1 cellular context compared by ENCODE assay signal in the genomic region with DNA sequence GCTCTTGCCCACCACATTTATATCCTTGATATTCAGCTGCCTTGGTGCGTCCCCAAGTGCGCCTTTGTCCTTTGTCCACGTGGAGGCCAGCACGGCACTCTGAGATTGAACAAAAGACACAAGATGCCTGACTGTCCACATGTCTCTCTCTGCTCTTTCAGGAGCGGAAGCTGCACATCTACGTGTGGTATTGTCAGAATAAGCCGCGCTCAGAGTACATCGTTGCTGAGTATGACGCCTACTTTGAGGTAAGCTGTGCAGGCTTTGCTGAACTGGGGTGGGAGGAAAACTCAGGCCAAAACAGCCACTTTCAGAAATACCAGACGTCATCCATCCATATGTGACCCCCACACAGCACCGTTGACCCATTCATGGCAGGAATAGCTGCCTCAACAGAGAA.
TF ChIP-seq lines count a peak whose summit lies in the region.

No MANE protein-coding gene starts in this region.

TF ChIP-seq in GM23338, 12 proteins besides CTCF, POLR2A, EP300 and RAD21 (continued from another document):
- TF ChIP-seq, protein P1, sequence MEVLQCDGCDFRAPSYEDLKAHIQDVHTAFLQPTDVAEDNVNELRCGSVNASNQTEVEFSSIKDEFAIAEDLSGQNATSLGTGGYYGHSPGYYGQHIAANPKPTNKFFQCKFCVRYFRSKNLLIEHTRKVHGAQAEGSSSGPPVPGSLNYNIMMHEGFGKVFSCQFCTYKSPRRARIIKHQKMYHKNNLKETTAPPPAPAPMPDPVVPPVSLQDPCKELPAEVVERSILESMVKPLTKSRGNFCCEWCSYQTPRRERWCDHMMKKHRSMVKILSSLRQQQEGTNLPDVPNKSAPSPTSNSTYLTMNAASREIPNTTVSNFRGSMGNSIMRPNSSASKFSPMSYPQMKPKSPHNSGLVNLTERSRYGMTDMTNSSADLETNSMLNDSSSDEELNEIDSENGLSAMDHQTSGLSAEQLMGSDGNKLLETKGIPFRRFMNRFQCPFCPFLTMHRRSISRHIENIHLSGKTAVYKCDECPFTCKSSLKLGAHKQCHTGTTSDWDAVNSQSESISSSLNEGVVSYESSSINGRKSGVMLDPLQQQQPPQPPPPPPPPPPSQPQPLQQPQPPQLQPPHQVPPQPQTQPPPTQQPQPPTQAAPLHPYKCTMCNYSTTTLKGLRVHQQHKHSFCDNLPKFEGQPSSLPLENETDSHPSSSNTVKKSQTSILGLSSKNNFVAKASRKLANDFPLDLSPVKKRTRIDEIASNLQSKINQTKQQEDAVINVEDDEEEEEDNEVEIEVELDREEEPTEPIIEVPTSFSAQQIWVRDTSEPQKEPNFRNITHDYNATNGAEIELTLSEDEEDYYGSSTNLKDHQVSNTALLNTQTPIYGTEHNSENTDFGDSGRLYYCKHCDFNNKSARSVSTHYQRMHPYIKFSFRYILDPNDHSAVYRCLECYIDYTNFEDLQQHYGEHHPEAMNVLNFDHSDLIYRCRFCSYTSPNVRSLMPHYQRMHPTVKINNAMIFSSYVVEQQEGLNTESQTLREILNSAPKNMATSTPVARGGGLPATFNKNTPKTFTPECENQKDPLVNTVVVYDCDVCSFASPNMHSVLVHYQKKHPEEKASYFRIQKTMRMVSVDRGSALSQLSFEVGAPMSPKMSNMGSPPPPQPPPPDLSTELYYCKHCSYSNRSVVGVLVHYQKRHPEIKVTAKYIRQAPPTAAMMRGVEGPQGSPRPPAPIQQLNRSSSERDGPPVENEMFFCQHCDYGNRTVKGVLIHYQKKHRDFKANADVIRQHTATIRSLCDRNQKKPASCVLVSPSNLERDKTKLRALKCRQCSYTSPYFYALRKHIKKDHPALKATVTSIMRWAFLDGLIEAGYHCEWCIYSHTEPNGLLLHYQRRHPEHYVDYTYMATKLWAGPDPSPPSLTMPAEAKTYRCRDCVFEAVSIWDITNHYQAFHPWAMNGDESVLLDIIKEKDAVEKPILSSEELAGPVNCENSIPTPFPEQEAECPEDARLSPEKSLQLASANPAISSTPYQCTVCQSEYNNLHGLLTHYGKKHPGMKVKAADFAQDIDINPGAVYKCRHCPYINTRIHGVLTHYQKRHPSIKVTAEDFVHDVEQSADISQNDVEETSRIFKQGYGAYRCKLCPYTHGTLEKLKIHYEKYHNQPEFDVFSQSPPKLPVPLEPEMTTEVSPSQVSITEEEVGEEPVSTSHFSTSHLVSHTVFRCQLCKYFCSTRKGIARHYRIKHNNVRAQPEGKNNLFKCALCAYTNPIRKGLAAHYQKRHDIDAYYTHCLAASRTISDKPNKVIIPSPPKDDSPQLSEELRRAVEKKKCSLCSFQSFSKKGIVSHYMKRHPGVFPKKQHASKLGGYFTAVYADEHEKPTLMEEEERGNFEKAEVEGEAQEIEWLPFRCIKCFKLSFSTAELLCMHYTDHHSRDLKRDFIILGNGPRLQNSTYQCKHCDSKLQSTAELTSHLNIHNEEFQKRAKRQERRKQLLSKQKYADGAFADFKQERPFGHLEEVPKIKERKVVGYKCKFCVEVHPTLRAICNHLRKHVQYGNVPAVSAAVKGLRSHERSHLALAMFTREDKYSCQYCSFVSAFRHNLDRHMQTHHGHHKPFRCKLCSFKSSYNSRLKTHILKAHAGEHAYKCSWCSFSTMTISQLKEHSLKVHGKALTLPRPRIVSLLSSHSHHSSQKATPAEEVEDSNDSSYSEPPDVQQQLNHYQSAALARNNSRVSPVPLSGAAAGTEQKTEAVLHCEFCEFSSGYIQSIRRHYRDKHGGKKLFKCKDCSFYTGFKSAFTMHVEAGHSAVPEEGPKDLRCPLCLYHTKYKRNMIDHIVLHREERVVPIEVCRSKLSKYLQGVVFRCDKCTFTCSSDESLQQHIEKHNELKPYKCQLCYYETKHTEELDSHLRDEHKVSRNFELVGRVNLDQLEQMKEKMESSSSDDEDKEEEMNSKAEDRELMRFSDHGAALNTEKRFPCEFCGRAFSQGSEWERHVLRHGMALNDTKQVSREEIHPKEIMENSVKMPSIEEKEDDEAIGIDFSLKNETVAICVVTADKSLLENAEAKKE (CRISPR knock-in tag; IDR thresholded peaks at IDR 0.05), result no peak
- no peak for TF ChIP-seq ZNF331 (CRISPR knock-in tag; IDR thresholded peaks at IDR 0.05; ENCODE audit: low read depth)
- TF ChIP-seq EZH2 (IDR thresholded peaks at IDR 0.05; ENCODE audit: low read depth, unreplicated experiment), result no peak
- TF ChIP-seq JUNB (IDR thresholded peaks at IDR 0.05; ENCODE audit: unreplicated experiment), result no peak
- no peak for TF ChIP-seq STAT1 (IDR thresholded peaks at IDR 0.05; ENCODE audit: unreplicated experiment)
- TF ChIP-seq, protein P2, sequence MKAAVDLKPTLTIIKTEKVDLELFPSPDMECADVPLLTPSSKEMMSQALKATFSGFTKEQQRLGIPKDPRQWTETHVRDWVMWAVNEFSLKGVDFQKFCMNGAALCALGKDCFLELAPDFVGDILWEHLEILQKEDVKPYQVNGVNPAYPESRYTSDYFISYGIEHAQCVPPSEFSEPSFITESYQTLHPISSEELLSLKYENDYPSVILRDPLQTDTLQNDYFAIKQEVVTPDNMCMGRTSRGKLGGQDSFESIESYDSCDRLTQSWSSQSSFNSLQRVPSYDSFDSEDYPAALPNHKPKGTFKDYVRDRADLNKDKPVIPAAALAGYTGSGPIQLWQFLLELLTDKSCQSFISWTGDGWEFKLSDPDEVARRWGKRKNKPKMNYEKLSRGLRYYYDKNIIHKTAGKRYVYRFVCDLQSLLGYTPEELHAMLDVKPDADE (IDR thresholded peaks at IDR 0.05), result no peak
- no peak for TF ChIP-seq POLR2AphosphoS5 (IDR thresholded peaks at IDR 0.05; ENCODE audit: low read depth)
- no peak for TF ChIP-seq ZNF114 (CRISPR knock-in tag; IDR thresholded peaks at IDR 0.05)
- no peak for TF ChIP-seq NANOG (IDR thresholded peaks at IDR 0.05; ENCODE audit: borderline replicate concordance)
TF ChIP-seq in GM23338: peak in this region for 0.
